ENCODE assay signal across 8 cellular contexts in genomic region chr3:111978833-111979688, GRCh38. TPM values are rescaled to one million over a fixed set of nuclear protein-coding genes. Genes with fewer than 3 reads are reported as not detected.
DNase-seq lines count a peak whose midpoint lies in the region; ATAC-seq and TF ChIP-seq lines count a peak whose summit lies in the region.

TSS of gene ABHD10 (plus strand) at chr3:111979026. CDS start at chr3:111979062, 36 bp downstream.

- intact Hi-C loops in activated B cell treated with CpG ODN at 0.5 μM for 24 hours (cut with micrococcal nuclease), result loop anchor here (1.0 to 5.0 kb wide), 4 partner anchors 10 to 907 kb away; partner anchors contain the start of gene NECTIN3

- peak within 1 kb of the TSS; percentile 94 for H3K27ac Mint-ChIP-seq in activated B cell treated with CpG ODN at 0.5 μM for 24 hours

- DNase-seq in AG04449 (ENCODE audit: low read depth, low spot score) (peak; percentile 84), NCI-H226 (peak; percentile 97), activated B cell treated with CpG ODN at 0.5 μM for 24 hours (peak; percentile 90), iris pigment epithelial cell (ENCODE audit: low read depth) (peak; percentile 98)
- DNase-seq in central memory CD4-positive, alpha-beta T cell, result peak; percentile 93
- DNase-seq in stimulated activated CD4-positive, alpha-beta T cell treated with anti-CD3 and anti-CD28 coated beads, Interleukin-12 subunit alpha, Interleukin-12 subunit beta, amount 100 ng/mL, for 24 hours (ENCODE audit: low read depth in 2 of 2), result peak; percentile 92 to 95

- peaks cover 46% of the 10 kb centered on the region for H3K4me1 Mint-ChIP-seq in activated B cell treated with CpG ODN at 0.5 μM for 24 hours

- CTCF ChIA-PET in AG04449 (lab: Yijun Ruan, JAX), result interaction anchor here (0.8 to 4.8 kb wide), 18 partner anchors 10 to 401 kb away, joined by 3 to 55 read pairs (median 4); no protein-coding TSS in a partner anchor
- CTCF ChIA-PET in activated B cell treated with CpG ODN at 0.5 μM for 24 hours (lab: Charles Lee), result interaction anchor here (0.8 to 2.6 kb wide), 7 partner anchors 10 to 363 kb away, joined by 3 to 17 read pairs (median 7); no protein-coding TSS in a partner anchor

- peak within 1 kb of the TSS; percentile 89 for H3K4me3 ChIP-seq in AG04449 (ENCODE audit: low read depth, low read length)

- no peaks in the 10 kb centered on the region for H3K27me3 Mint-ChIP-seq in activated B cell treated with CpG ODN at 0.5 μM for 24 hours

- peak within 1 kb of the TSS; percentile 93 for H3K4me3 Mint-ChIP-seq in activated B cell treated with CpG ODN at 0.5 μM for 24 hours

- H3K36me3 Mint-ChIP-seq in activated B cell treated with CpG ODN at 0.5 μM for 24 hours (ENCODE audit: low read depth), result peaks cover 19% of the 10 kb centered on the region

- H3K9me3 Mint-ChIP-seq in activated B cell treated with CpG ODN at 0.5 μM for 24 hours, result no peaks in the 10 kb centered on the region

- POLR2A ChIA-PET in AG04449 (lab: Yijun Ruan, JAX), result interaction anchor here (0.5 to 1.4 kb wide), 6 partner anchors 10 to 119 kb away, joined by 3 to 6 read pairs (median 3); no protein-coding TSS in a partner anchor
- POLR2A ChIA-PET in activated B cell treated with CpG ODN at 0.5 μM for 24 hours (lab: Charles Lee), result interaction anchor here (0.5 to 2.1 kb wide), 20 partner anchors 9 to 1536 kb away, joined by 3 to 13 read pairs (median 4); partner anchors contain the start of genes PHLDB2, SPICE1, TAGLN3 and ZBED2

- TF ChIP-seq CTCF in AG04449 (IDR thresholded peaks at IDR 0.05; ENCODE audit: insufficient read depth, low read length, missing control alignments) (no peak), activated B cell treated with CpG ODN at 0.5 μM for 24 hours (IDR thresholded peaks at IDR 0.05) (no peak)

- ATAC-seq in GM18873 (IDR thresholded peaks at IDR 0.05; ENCODE audit: low FRiP score, unreplicated experiment), result peak; percentile 96
- ATAC-seq in HG03139 (IDR thresholded peaks at IDR 0.05; ENCODE audit: unreplicated experiment), result peak; percentile 92
- peak; percentile 94 for ATAC-seq in activated B cell treated with CpG ODN at 0.5 μM for 24 hours (ENCODE audit: low read depth)

RNA-seq across cellular contexts. Expression of gene ABHD10, which starts in this region (rescaled TPM):
- total RNA-seq in activated B cell treated with CpG ODN at 0.5 μM for 24 hours, result 25.2 and 28.4 TPM in 2 replicates

Comparison
In these comparisons a context has a peak if more than half of its experiments do, and no peak if none do; other contexts are left out.
1. Peak in every context shown above with its lines: DNase-seq, ATAC-seq and H3K4me3 ChIP-seq.